In the genomic region with DNA sequence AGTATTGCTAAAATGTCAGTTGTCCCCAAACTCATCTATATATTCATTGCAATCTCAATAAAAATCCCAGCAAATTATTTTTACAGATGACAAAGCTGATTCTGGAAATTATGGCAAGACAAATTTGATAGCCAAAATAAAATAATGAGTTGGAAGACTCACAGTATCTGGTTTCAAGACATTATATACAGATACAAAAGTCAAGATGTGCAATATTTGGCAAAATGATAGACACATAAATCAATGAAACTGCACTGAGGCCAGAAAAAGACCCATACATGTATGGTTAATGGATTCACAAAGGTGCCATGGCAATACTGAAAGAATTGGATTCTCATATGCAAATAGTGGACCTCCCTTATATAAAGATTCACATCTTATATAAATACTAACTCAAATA, we compare ENCODE assay signal across 23 cellular contexts.
"Had no signal": no experiment of that assay in that cellular context is flagged by ENCODE, and none has a peak within 500 bp of the region (broad histone marks: within the 10 kb centered on the region; RNA-seq: fewer than 3 reads in every experiment).

No MANE protein-coding gene starts in this region.

- DNase-seq: colonic mucosa; cortex of kidney; dermis blood vessel endothelial cell; dorsolateral prefrontal cortex; effector CD4-positive, alpha-beta T cell; effector CD8-positive, alpha-beta T cell; effector memory CD4-positive, alpha-beta T cell; effector memory CD8-positive, alpha-beta T cell; erythroblast; esophagus squamous epithelium; foreskin fibroblast; foreskin keratinocyte; foreskin melanocyte; gastrocnemius medialis; glutamatergic neuron; head of caudate nucleus; heart left ventricle; heart right ventricle had no signal

- H3K27ac Mint-ChIP-seq: dendritic cell treated with granulocyte-macrophage colony-stimulating factor and Interleukin-4, amounts not matched to agents 40 ng/mL and 50 ng/mL, for 4 days; effector memory CD8-positive, alpha-beta T cell had no signal

- H3K27ac ChIP-seq: colonic mucosa, coronary artery, dorsolateral prefrontal cortex, epithelial cell of prostate, esophagus muscularis mucosa, esophagus squamous epithelium, foreskin keratinocyte, gastrocnemius medialis, gastroesophageal sphincter, heart left ventricle, heart right ventricle had no signal

- H3K27me3 Mint-ChIP-seq: dendritic cell treated with granulocyte-macrophage colony-stimulating factor and Interleukin-4, amounts not matched to agents 40 ng/mL and 50 ng/mL, for 4 days; effector memory CD8-positive, alpha-beta T cell had no signal

- H3K4me3 ChIP-seq: colonic mucosa, coronary artery, dorsolateral prefrontal cortex, esophagus muscularis mucosa, esophagus squamous epithelium, gastroesophageal sphincter, heart left ventricle, heart right ventricle had no signal

- H3K4me1 ChIP-seq: colonic mucosa, esophagus muscularis mucosa, esophagus squamous epithelium, foreskin keratinocyte, gastrocnemius medialis, gastroesophageal sphincter, heart left ventricle, heart right ventricle had no signal

- H3K4me3 Mint-ChIP-seq: dendritic cell treated with granulocyte-macrophage colony-stimulating factor and Interleukin-4, amounts not matched to agents 40 ng/mL and 50 ng/mL, for 4 days; effector memory CD8-positive, alpha-beta T cell had no signal

- H3K27me3 ChIP-seq: colonic mucosa, esophagus muscularis mucosa, esophagus squamous epithelium, foreskin keratinocyte, gastrocnemius medialis, gastroesophageal sphincter, heart left ventricle, heart right ventricle had no signal
